In the genomic region with DNA sequence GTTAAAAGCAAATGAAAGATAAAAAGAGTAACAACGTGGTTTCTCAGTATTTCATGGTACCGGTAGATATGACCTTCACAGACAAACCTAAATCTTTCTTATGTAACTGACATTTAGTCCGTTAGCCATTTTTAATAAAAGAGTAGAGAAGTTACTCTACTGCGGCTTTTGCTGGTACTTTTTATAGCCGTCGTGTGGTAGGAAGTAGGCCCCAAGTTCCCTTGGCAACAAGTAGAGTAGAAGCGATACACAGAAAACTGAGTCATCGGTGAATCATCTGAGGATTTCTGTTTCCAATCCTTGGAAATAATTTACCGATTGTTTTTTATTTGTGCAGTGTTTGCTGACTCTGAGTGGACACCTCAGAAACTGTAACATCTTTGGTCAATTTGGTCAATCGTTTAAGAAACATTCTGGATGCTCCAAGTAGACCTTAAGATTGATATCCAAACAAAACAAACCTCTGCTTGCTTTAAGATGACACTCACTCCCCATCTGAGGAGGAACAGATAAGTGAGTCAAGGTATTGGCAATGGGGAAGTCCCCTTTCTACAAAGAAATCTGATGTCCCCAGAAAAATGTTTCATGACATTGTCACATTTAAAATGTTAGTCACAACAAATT, we compare ENCODE assay signal across 8 cellular contexts.
DNase-seq lines count a peak whose midpoint lies in the region; ATAC-seq, FAIRE-seq and TF ChIP-seq lines count a peak whose summit lies in the region.

No MANE protein-coding gene starts in this region.

- H3K4me3 ChIP-seq in A549 (no peak overlapping the region), kidney epithelial cell (ENCODE audit: low read depth, low read length) (no peak overlapping the region)

- POLR2A ChIA-PET in A549 (lab: Yijun Ruan, JAX): no interaction called here

- H3K27me3 ChIP-seq in kidney epithelial cell (ENCODE audit: control insufficient read depth, insufficient read depth, low read length): no peaks in the 10 kb centered on the region

- peak; percentile 88 for FAIRE-seq in A549 (lab: Jason Lieb, UNC)

- peak in 1 of 2 experiments; percentile 63; a peak in 4 of 5 replicates for TF ChIP-seq RAD21 in A549 (conservative IDR thresholded peaks at IDR 0.05 in 1 of 2, IDR thresholded peaks at IDR 0.05 in 1 of 2)

- peak overlapping the region; percentile 55 for H3K4me2 ChIP-seq in A549

- no peak for TF ChIP-seq POLR2A in A549 (IDR thresholded peaks at IDR 0.05; ENCODE audit: low read length)

- ATAC-seq in A549 (peak; percentile 94 to 95), GM18907 (IDR thresholded peaks at IDR 0.05; ENCODE audit: unreplicated experiment) (peak; percentile 98), HG03108 (IDR thresholded peaks at IDR 0.05; ENCODE audit: unreplicated experiment) (peak; percentile 99), SK-N-SH treated with all-trans-retinoic acid at 6 μM for 48 hours (peak; percentile 97)

- DNase-seq in A549 (ENCODE audit: low read depth in 1 of 2, low spot score in 1 of 2) (peak; percentile 65 to 87), amniotic epithelial cell (ENCODE audit: low read depth) (peak; percentile 94), kidney epithelial cell (ENCODE audit: low read depth) (peak; percentile 90), cerebellar cortex (ENCODE audit: low spot score) (no peak)
- peak; percentile 28 for DNase-seq in stimulated activated CD8-positive, alpha-beta memory T cell treated with anti-CD3 and anti-CD28 coated beads, Interleukin-12 subunit alpha, Interleukin-12 subunit beta, amount 100 ng/mL, for 4 hours (ENCODE audit: low read depth)

- no peaks in the 10 kb centered on the region for H3K36me3 ChIP-seq in kidney epithelial cell (ENCODE audit: control insufficient read depth, insufficient read depth, low read length)

- CTCF ChIA-PET in A549 (lab: Yijun Ruan, JAX): no interaction called here

- H3K27ac ChIP-seq in A549: peak overlapping the region; percentile 40 to 74

- no peaks in the 10 kb centered on the region for H3K9me3 ChIP-seq in A549

- peak in 1 of 2 experiments; percentile 26; a peak in 1 of 5 replicates for TF ChIP-seq EP300 in A549 (IDR thresholded peaks at IDR 0.05)

- 3% methylated on average over 10 of the region's 10 CpGs for WGBS in A549 (ENCODE audit: missing lambda C conversion rate)

- TF ChIP-seq CTCF in A549 (IDR thresholded peaks at IDR 0.05) (no peak), kidney epithelial cell (IDR thresholded peaks at IDR 0.05; ENCODE audit: insufficient read depth, low read length, poor library complexity, severe bottlenecking) (no peak)

- peaks cover 26% of the 10 kb centered on the region for H3K4me1 ChIP-seq in A549

TF ChIP-seq in A549, 52 proteins besides CTCF, POLR2A, EP300 and RAD21 (continues in another document):
- TF ChIP-seq SMC3 (IDR thresholded peaks at IDR 0.05) (peak; percentile 43; the same call in 2 of the 3 replicates), GATA3 (IDR thresholded peaks at IDR 0.05; ENCODE audit: borderline replicate concordance) (peak; percentile 74; the same call in 1 of the 2 replicates), FOXS1 (CRISPR knock-in tag; IDR thresholded peaks at IDR 0.05) (no peak), USF2 (IDR thresholded peaks at IDR 0.05) (no peak), MAZ (IDR thresholded peaks at IDR 0.05; ENCODE audit: borderline replicate concordance, low read depth, low read length) (no peak), HEYL (CRISPR knock-in tag; IDR thresholded peaks at IDR 0.05) (no peak), KDM5A (IDR thresholded peaks at IDR 0.05) (no peak), RARB (CRISPR knock-in tag; IDR thresholded peaks at IDR 0.05) (no peak), MAFK (IDR thresholded peaks at IDR 0.05; ENCODE audit: partially characterized antibody) (no peak), ZFP36 (IDR thresholded peaks at IDR 0.05; ENCODE audit: borderline replicate concordance, partially characterized antibody) (no peak), MYC (IDR thresholded peaks at IDR 0.05; ENCODE audit: borderline replicate concordance, low read length) (no peak), EHF (CRISPR knock-in tag; IDR thresholded peaks at IDR 0.05) (no peak), ESRRA (IDR thresholded peaks at IDR 0.05; ENCODE audit: borderline replicate concordance, low read length) (no peak), RNF2 (IDR thresholded peaks at IDR 0.05; ENCODE audit: borderline replicate concordance, low read depth) (no peak), ZNF302 (CRISPR knock-in tag; IDR thresholded peaks at IDR 0.05) (no peak), NPAS2 (CRISPR knock-in tag; IDR thresholded peaks at IDR 0.05; ENCODE audit: borderline replicate concordance) (no peak), ELK1 (IDR thresholded peaks at IDR 0.05; ENCODE audit: low read depth, low read length) (no peak)
- TF ChIP-seq, protein P1, sequence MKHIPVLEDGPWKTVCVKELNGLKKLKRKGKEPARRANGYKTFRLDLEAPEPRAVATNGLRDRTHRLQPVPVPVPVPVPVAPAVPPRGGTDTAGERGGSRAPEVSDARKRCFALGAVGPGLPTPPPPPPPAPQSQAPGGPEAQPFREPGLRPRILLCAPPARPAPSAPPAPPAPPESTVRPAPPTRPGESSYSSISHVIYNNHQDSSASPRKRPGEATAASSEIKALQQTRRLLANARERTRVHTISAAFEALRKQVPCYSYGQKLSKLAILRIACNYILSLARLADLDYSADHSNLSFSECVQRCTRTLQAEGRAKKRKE (CRISPR knock-in tag; IDR thresholded peaks at IDR 0.05; ENCODE audit: low read depth): no peak

TF ChIP-seq in SK-N-SH treated with all-trans-retinoic acid at 6 μM for 48 hours, 23 proteins besides CTCF, POLR2A, EP300 and RAD21:
- TF ChIP-seq TOX (CRISPR knock-in tag; IDR thresholded peaks at IDR 0.05; ENCODE audit: borderline replicate concordance) (peak; percentile 68; the same call in 1 of the 2 replicates), RARB (CRISPR knock-in tag; IDR thresholded peaks at IDR 0.05) (no peak)
